In genomic region chr9:87122947-87123685, GRCh38 we compare ENCODE assay signal across 9 cellular contexts.
DNase-seq lines count a peak whose midpoint lies in the region; TF ChIP-seq lines count a peak whose summit lies in the region.
"Had no signal": no experiment of that assay in that cellular context is flagged by ENCODE, and none has a peak within 500 bp of the region (broad histone marks: within the 10 kb centered on the region; RNA-seq: fewer than 3 reads in every experiment).

No MANE protein-coding gene starts in this region.

- WGBS in mammary epithelial cell (ENCODE audit: low coverage, missing lambda C conversion rate) = 16% methylated on average over 5 of the region's 6 CpGs
- WGBS in esophagus squamous epithelium, 2 donors = 15 to 23% methylated on average over 6 of the region's 6 CpGs

- DNase-seq in BJ (ENCODE audit: low read depth) (peak; percentile 74), HFF-Myc (ENCODE audit: extremely low read depth, low read depth) (peak; percentile 59), mammary epithelial cell (peak; percentile 91), NCI-H1048 (lab: John Stamatoyannopoulos, UW) (no peak), DMS153 treated with DMSO at 0.1 percent for 48 hours (lab: John Stamatoyannopoulos, UW; ENCODE audit: unreplicated experiment) (no peak), NCI-H345 (lab: John Stamatoyannopoulos, UW) (no peak), esophagus squamous epithelium (lab: John Stamatoyannopoulos, UW) (no peak)
- DNase-seq: NCI-H187 had no signal

- no peak for TF ChIP-seq POLR2A in esophagus squamous epithelium (IDR thresholded peaks at IDR 0.05)

- no peak overlapping the region for H3K9ac ChIP-seq in mammary epithelial cell (ENCODE audit: insufficient read depth, low read length)

- in situ Hi-C loops in mammary epithelial cell (cut with MboI; ENCODE audit: low sequenced_read_pairs in 2 of 2) = loop anchor here (25.0 kb wide), 2 partner anchors 539 to 686 kb away; no protein-coding TSS in a partner anchor

- POLR2A ChIA-PET in BJ (lab: Charles Lee) = no interaction called here

- intact Hi-C loops in mammary epithelial cell (cut with micrococcal nuclease) (no loop called here), esophagus squamous epithelium (cut with DNase I) (no loop called here)

- peaks cover 64% of the 10 kb centered on the region for H3K4me1 Mint-ChIP-seq in nephron

- no peaks in the 10 kb centered on the region for H4K20me1 ChIP-seq in mammary epithelial cell (ENCODE audit: insufficient read depth, low read length)

- peak overlapping the region; percentile 73 for H2AFZ ChIP-seq in mammary epithelial cell (ENCODE audit: low read depth, low read length)

- peak overlapping the region; percentile 81 for H3K27ac ChIP-seq in mammary epithelial cell (ENCODE audit: insufficient read depth, low read depth, low read length)
- peak overlapping the region in 2 of 4 donors; percentile 14 to 31 for H3K27ac ChIP-seq in esophagus squamous epithelium

- peak overlapping the region; percentile 85 to 98 (median 98) for H3K27ac Mint-ChIP-seq in nephron

- peak overlapping the region; percentile 73 for H3K4me2 ChIP-seq in mammary epithelial cell (ENCODE audit: insufficient read depth, low read depth, low read length)

- no peak overlapping the region for H3K4me3 Mint-ChIP-seq in nephron

- H3K4me3 ChIP-seq in BJ (ENCODE audit: low read depth, low read length) = no peak overlapping the region
- no peak overlapping the region for H3K4me3 ChIP-seq in HFF-Myc (replicated peaks; ENCODE audit: low read depth, low read length)
- no peak overlapping the region for H3K4me3 ChIP-seq in mammary epithelial cell (replicated peaks in 1 of 3; ENCODE audit: insufficient read depth in 1 of 3, low read depth in 2 of 3, low read length in 3 of 3)
- H3K4me3 ChIP-seq in esophagus squamous epithelium = no peak overlapping the region

- peaks cover 26% of the 10 kb centered on the region for H3K4me1 ChIP-seq in mammary epithelial cell (ENCODE audit: insufficient read depth, low read length)
- peaks cover 0 to 28% (median 19%) of the 10 kb centered on the region in 3 donors for H3K4me1 ChIP-seq in esophagus squamous epithelium

- H3K27me3 Mint-ChIP-seq in nephron (ENCODE audit: low read depth) = no peaks in the 10 kb centered on the region

- dilution Hi-C loops in mammary epithelial cell (cut with HindIII; ENCODE audit: low sequenced_read_pairs) = no loop called here

- no peaks in the 10 kb centered on the region for H3K9me3 ChIP-seq in mammary epithelial cell (replicated peaks; ENCODE audit: insufficient read depth, low read length)
- no peaks in the 10 kb centered on the region for H3K9me3 ChIP-seq in esophagus squamous epithelium

- H3K36me3 ChIP-seq in BJ (ENCODE audit: control insufficient read depth, insufficient read depth, low read length) = no peaks in the 10 kb centered on the region
- H3K36me3 ChIP-seq in mammary epithelial cell (ENCODE audit: insufficient read depth, low read length) = no peaks in the 10 kb centered on the region
- no peaks in the 10 kb centered on the region for H3K36me3 ChIP-seq in esophagus squamous epithelium

- H3K9me3 Mint-ChIP-seq in nephron = no peaks in the 10 kb centered on the region

- H3K27me3 ChIP-seq in BJ (ENCODE audit: control insufficient read depth, insufficient read depth, low read length) (no peaks in the 10 kb centered on the region), mammary epithelial cell (ENCODE audit: insufficient read depth, low read length) (no peaks in the 10 kb centered on the region), esophagus squamous epithelium (no peaks in the 10 kb centered on the region)

- CTCF ChIA-PET in BJ (lab: Yijun Ruan, JAX) = interaction anchor here (0.6 kb wide), 1 partner anchor 54 kb away, joined by 3 read pairs; no protein-coding TSS in a partner anchor
- CTCF ChIA-PET in mammary epithelial cell (lab: Charles Lee; ENCODE audit: low non-redundant PET) = no interaction called here

- H3K79me2 ChIP-seq in mammary epithelial cell (ENCODE audit: insufficient read depth, low read length) = no peaks in the 10 kb centered on the region

- no TSS peak for BruUV-seq in mammary epithelial cell (replicated peaks; lab: Mats Ljungman, UMichigan)

- H3K36me3 Mint-ChIP-seq in nephron (ENCODE audit: low read depth) = no peaks in the 10 kb centered on the region

- TF ChIP-seq CTCF in BJ (IDR thresholded peaks at IDR 0.05; ENCODE audit: insufficient read depth, low read depth, low read length) (no peak), HFF-Myc (IDR thresholded peaks at IDR 0.05; ENCODE audit: low read depth, low read length, missing control alignments) (no peak), mammary epithelial cell (conservative IDR thresholded peaks at IDR 0.05 in 1 of 2, IDR thresholded peaks at IDR 0.05 in 1 of 2; ENCODE audit: extremely low read depth in 1 of 2, insufficient read depth in 1 of 2, low read depth in 1 of 2, low read length in 2 of 2) (no peak), nephron (IDR thresholded peaks at IDR 0.05; ENCODE audit: unreplicated experiment in 3 of 3) (no peak), esophagus squamous epithelium (IDR thresholded peaks at IDR 0.05) (no peak)

Comparison
In these comparisons a context has a peak if more than half of its experiments do, and no peak if none do; other contexts are left out.
1. DNase-seq: peak in BJ (single experiment), HFF-Myc (single experiment) and mammary epithelial cell (single experiment); none in NCI-H1048 (single experiment), DMS153 treated with DMSO at 0.1 percent for 48 hours (single experiment), NCI-H345 (single experiment) and esophagus squamous epithelium (single experiment).